13 cellular contexts compared by ENCODE assay signal in the genomic region with DNA sequence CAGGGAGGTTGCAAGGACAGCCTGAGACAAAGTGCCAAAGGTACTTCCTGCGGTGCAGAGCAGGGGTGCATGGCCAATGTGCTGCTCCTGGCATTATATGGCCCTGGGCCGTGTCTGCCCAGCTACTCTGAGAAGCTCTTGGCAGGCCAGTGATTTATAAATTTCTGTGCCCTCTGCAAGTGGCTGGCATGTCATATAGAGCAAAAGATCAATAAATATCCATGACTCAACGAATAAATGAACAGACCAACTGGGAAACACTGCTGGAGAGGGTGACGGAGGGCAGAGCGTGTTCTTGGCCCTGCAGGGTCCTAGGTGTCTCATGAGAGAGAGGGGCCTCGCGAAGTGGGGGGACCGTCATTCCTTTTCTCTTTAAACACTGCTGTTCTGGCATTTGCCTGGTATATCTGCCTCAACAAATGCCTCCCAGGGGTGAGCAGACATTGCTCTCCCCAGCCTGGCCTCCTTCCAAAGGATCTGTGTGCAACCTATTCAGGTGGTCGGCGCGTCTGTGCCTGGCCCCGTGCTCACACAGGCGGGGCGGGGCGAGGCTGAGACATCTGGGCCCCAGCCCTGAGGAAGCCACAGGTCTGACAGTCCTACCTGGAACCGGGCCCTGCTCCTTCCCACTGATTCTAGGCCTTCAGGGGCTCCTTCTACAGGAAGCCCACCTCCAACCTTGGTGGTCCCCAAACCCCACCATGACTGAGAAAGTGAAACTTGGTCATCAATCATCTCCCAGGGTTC.
DNase-seq lines count a peak whose midpoint lies in the region; ATAC-seq and TF ChIP-seq lines count a peak whose summit lies in the region.
"Had no signal": no experiment of that assay in that cellular context is flagged by ENCODE, and none has a peak within 500 bp of the region (broad histone marks: within the 10 kb centered on the region; RNA-seq: fewer than 3 reads in every experiment).

No MANE protein-coding gene starts in this region.

- CTCF ChIA-PET in RWPE1 (lab: Yijun Ruan, JAX), result no interaction called here

- peaks cover 20% of the 10 kb centered on the region for H3K36me3 Mint-ChIP-seq in activated CD4-positive, alpha-beta T cell treated with anti-CD3 and anti-CD28 coated beads, Interleukin-2, amount 10 ng/mL, durations not matched to agents 24 days and 14 days (ENCODE audit: low read depth)
- peaks cover 15% of the 10 kb centered on the region for H3K36me3 Mint-ChIP-seq in effector memory CD8-positive, alpha-beta T cell (ENCODE audit: insufficient read depth)

- ATAC-seq in effector memory CD8-positive, alpha-beta T cell (replicated peaks), result no peak
- ATAC-seq in stimulated activated naive CD8-positive, alpha-beta T cell treated with anti-CD3 and anti-CD28 coated beads, Interleukin-15, Interleukin-2, amounts not matched to agents 100 U/mL and 50 U/mL, for 24 hours, result no peak
- ATAC-seq: left lobe of liver had no signal

- peak overlapping the region; percentile 46 for H3K27ac ChIP-seq in RWPE1
- H3K27ac ChIP-seq: colonic mucosa had no signal

- H3K27ac Mint-ChIP-seq in activated CD4-positive, alpha-beta T cell treated with anti-CD3 and anti-CD28 coated beads, Interleukin-2, amount 10 ng/mL, durations not matched to agents 24 days and 14 days, result peak overlapping the region; percentile 97
- peak overlapping the region; percentile 49 to 65 for H3K27ac Mint-ChIP-seq in effector memory CD8-positive, alpha-beta T cell

- H3K4me1 Mint-ChIP-seq in activated CD4-positive, alpha-beta T cell treated with anti-CD3 and anti-CD28 coated beads, Interleukin-2, amount 10 ng/mL, durations not matched to agents 24 days and 14 days, result peaks cover 78% of the 10 kb centered on the region
- H3K4me1 Mint-ChIP-seq in effector memory CD8-positive, alpha-beta T cell (ENCODE audit: low read depth in 2 of 2), result peaks cover 38 to 47% of the 10 kb centered on the region in 2 donors

- no peak for DNase-seq in activated CD4-positive, alpha-beta T cell treated with anti-CD3 and anti-CD28 coated beads, Interleukin-2, amount 10 ng/mL, durations not matched to agents 24 days and 14 days
- DNase-seq in activated CD4-positive, alpha-beta T cell treated with anti-CD3 and anti-CD28 coated beads for 48 hours, result no peak
- DNase-seq in RWPE1 (ENCODE audit: low spot score) (no peak), SHP77 treated with DMSO at 0.1 percent for 48 hours (lab: John Stamatoyannopoulos, UW) (no peak), NCI-H2227 (lab: John Stamatoyannopoulos, UW; ENCODE audit: unreplicated experiment) (no peak), DMS 273 treated with DMSO at 0.1 percent for 48 hours (lab: John Stamatoyannopoulos, UW) (no peak)
- no peak for DNase-seq in effector memory CD8-positive, alpha-beta T cell
- DNase-seq in stimulated activated naive CD8-positive, alpha-beta T cell treated with anti-CD3 and anti-CD28 coated beads, Interleukin-15, Interleukin-2, amounts not matched to agents 100 U/mL and 50 U/mL, for 24 hours, result peak; percentile 20
- DNase-seq: anterior cingulate cortex, colonic mucosa, NCI-H1694, spleen had no signal

- H3K4me3 Mint-ChIP-seq in activated CD4-positive, alpha-beta T cell treated with anti-CD3 and anti-CD28 coated beads, Interleukin-2, amount 10 ng/mL, durations not matched to agents 24 days and 14 days, result peak overlapping the region; percentile 57
- H3K4me3 Mint-ChIP-seq in effector memory CD8-positive, alpha-beta T cell, result no peak overlapping the region

- H3K9me3 Mint-ChIP-seq in activated CD4-positive, alpha-beta T cell treated with anti-CD3 and anti-CD28 coated beads, Interleukin-2, amount 10 ng/mL, durations not matched to agents 24 days and 14 days, result no peaks in the 10 kb centered on the region
- H3K9me3 Mint-ChIP-seq in effector memory CD8-positive, alpha-beta T cell, result no peaks in the 10 kb centered on the region

- intact Hi-C loops in activated CD4-positive, alpha-beta T cell treated with anti-CD3 and anti-CD28 coated beads, Interleukin-2, amount 10 ng/mL, durations not matched to agents 24 days and 14 days (cut with micrococcal nuclease), result no loop called here

- POLR2A ChIA-PET in RWPE1 (lab: Yijun Ruan, JAX; ENCODE audit: low non-redundant PET), result no interaction called here

- no peak for TF ChIP-seq CTCF in RWPE1 (conservative IDR thresholded peaks at IDR 0.05; ENCODE audit: low read depth)

- no peaks in the 10 kb centered on the region for H3K27me3 Mint-ChIP-seq in activated CD4-positive, alpha-beta T cell treated with anti-CD3 and anti-CD28 coated beads, Interleukin-2, amount 10 ng/mL, durations not matched to agents 24 days and 14 days
- no peaks in the 10 kb centered on the region for H3K27me3 Mint-ChIP-seq in effector memory CD8-positive, alpha-beta T cell
